8 cellular contexts compared by ENCODE assay signal in the genomic region with DNA sequence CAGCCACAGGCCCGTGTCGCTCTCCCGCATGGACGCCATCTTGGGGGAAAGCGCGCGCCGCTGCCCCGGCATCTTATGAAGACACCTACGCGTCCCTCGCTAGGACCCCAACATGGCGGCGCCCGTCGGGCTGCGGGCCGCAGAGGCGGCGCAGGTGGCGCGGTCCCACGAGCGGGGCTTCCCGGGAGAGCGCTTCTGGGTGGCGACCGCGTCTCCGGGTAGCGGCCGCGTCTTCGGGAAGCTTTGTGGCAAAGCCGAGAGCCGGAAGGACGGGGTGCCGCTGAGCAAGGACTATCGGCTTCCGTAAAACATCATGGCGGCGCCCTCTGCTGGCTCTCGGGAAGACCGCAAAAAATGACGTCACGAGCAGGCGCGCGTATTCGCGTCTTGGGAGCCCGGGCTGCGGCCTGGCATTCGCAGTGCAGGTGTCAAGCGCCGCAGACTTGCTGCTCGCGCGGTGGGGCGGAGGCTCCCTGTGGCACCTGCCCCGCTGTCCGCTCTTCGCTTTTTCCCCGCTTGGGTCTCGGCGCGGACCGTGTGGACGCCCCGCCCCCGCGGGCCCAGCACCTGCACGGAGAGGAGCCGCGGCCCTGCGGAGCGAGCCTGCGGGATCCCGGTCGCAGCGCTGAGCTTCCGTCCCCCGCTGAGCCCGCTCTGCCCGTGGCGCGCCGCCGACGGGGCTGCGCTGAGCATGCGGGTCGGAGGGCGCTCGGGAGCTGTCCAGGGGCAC. TPM values are rescaled to one million over a fixed set of nuclear protein-coding genes. Genes with fewer than 3 reads are reported as not detected.
DNase-seq lines count a peak whose midpoint lies in the region; ATAC-seq and TF ChIP-seq lines count a peak whose summit lies in the region.

NELFA (minus strand) TSS at position 54 of the 730 bp plus-strand sequence; CDS start at position 39, 15 bp downstream.

- peak within 1 kb of the TSS; percentile 94 to 99 (median 98) for H3K4me3 Mint-ChIP-seq in CD4-positive, CD25-positive, alpha-beta regulatory T cell

- H3K4me1 ChIP-seq in CD4-positive, CD25-positive, alpha-beta regulatory T cell (ENCODE audit: control insufficient read depth, insufficient read depth, low read length, poor library complexity, severe bottlenecking), result peaks cover 23% of the 10 kb centered on the region
- peaks cover 0 to 19% (median 9%) of the 10 kb centered on the region in 4 donors for H3K4me1 ChIP-seq in liver (ENCODE audit: control insufficient read depth in 4 of 4, insufficient read depth in 4 of 4, low read length in 3 of 4)

- no peaks in the 10 kb centered on the region for H3K9me3 ChIP-seq in CD4-positive, CD25-positive, alpha-beta regulatory T cell (ENCODE audit: control insufficient read depth in 2 of 2, low read length in 2 of 2)
- no peaks in the 10 kb centered on the region for H3K9me3 ChIP-seq in liver (ENCODE audit: control insufficient read depth in 4 of 4, low read length in 3 of 4)

- H3K27me3 Mint-ChIP-seq in CD4-positive, CD25-positive, alpha-beta regulatory T cell, result peaks cover 13% of the 10 kb centered on the region

- under 1% methylated on average over 95 of the region's 95 CpGs for whole genome bisulfite sequencing in liver

- peak; percentile 51 for TF ChIP-seq CTCF in liver (IDR thresholded peaks at IDR 0.05; ENCODE audit: low read depth, low read length, missing input control)

- peaks cover 5% of the 10 kb centered on the region for H3K36me3 Mint-ChIP-seq in CD4-positive, CD25-positive, alpha-beta regulatory T cell

- H3K4me3 ChIP-seq in CD4-positive, CD25-positive, alpha-beta regulatory T cell (ENCODE audit: low read depth, low read length), result peak within 1 kb of the TSS; percentile 85
- H3K4me3 ChIP-seq in liver (ENCODE audit: low read depth in 1 of 3, low read length in 3 of 3), result peak within 1 kb of the TSS; percentile 75 to 99 (median 97)

- H3K36me3 ChIP-seq in CD4-positive, CD25-positive, alpha-beta regulatory T cell (ENCODE audit: control insufficient read depth, insufficient read depth, low read length), result peaks cover 8% of the 10 kb centered on the region
- peaks cover 0 to 3% (median 0%) of the 10 kb centered on the region in 4 donors for H3K36me3 ChIP-seq in liver (ENCODE audit: control insufficient read depth in 4 of 4, insufficient read depth in 3 of 4, low read depth in 1 of 4, low read length in 3 of 4)

- ATAC-seq in CD4-positive, CD25-positive, alpha-beta regulatory T cell (ENCODE audit: low read depth in 2 of 2), result peak; percentile 84 to 86
- ATAC-seq in GM19397 (IDR thresholded peaks at IDR 0.05; ENCODE audit: unreplicated experiment) (peak; percentile 88), HG03565 (IDR thresholded peaks at IDR 0.05; ENCODE audit: unreplicated experiment) (peak; percentile 67)

- peak in 1 of 2 donors; percentile 15 for TF ChIP-seq RAD21 in liver (IDR thresholded peaks at IDR 0.05)

- H3K4me1 Mint-ChIP-seq in CD4-positive, CD25-positive, alpha-beta regulatory T cell, result peaks cover 20 to 39% (median 28%) of the 10 kb centered on the region in 4 donors

- H3K27ac ChIP-seq in CD4-positive, CD25-positive, alpha-beta regulatory T cell (ENCODE audit: insufficient read depth, low read length, poor library complexity, severe bottlenecking), result peak within 1 kb of the TSS; percentile 97
- H3K27ac ChIP-seq in liver (ENCODE audit: low read depth in 1 of 2, low read length in 2 of 2), result peak within 1 kb of the TSS; percentile 99 to 100

- H3K9me3 Mint-ChIP-seq in CD4-positive, CD25-positive, alpha-beta regulatory T cell, result peaks cover 0 to 2% (median 0%) of the 10 kb centered on the region in 7 donors

- H3K27me3 ChIP-seq in CD4-positive, CD25-positive, alpha-beta regulatory T cell (ENCODE audit: control insufficient read depth, insufficient read depth, low read length), result no peaks in the 10 kb centered on the region
- H3K27me3 ChIP-seq in liver (ENCODE audit: control insufficient read depth in 4 of 4, insufficient read depth in 4 of 4, low read length in 3 of 4), result no peaks in the 10 kb centered on the region

- DNase-seq in CD4-positive, CD25-positive, alpha-beta regulatory T cell, result peak; percentile 94 to 97 (median 97)
- DNase-seq in NCI-H748 treated with DMSO at 0.1 percent for 48 hours (lab: John Stamatoyannopoulos, UW) (peak; percentile 12), dermis microvascular lymphatic vessel endothelial cell (ENCODE audit: low read depth in 2 of 2) (peak; percentile 84 to 96)
- peak; percentile 94 to 96 for DNase-seq in activated CD4-positive, alpha-beta T cell treated with anti-CD3 and anti-CD28 coated beads, Interleukin-2, amount 50 U/mL, for 48 hours
- peak; percentile 94 for DNase-seq in stimulated activated CD4-positive, alpha-beta T cell treated with anti-CD3 and anti-CD28 coated beads, Interleukin-4, amount 100 ng/mL, for 1 hour

- H3K9ac ChIP-seq in liver (ENCODE audit: low read depth in 1 of 2, low read length in 2 of 2), result peak within 1 kb of the TSS; percentile 69 to 97

- H3K27ac Mint-ChIP-seq in CD4-positive, CD25-positive, alpha-beta regulatory T cell, result peak within 1 kb of the TSS; percentile 96 to 99 (median 97)

TF ChIP-seq in liver, 16 proteins besides CTCF, POLR2A, EP300 and RAD21:
- peak; percentile 99 for TF ChIP-seq YY1 (IDR thresholded peaks at IDR 0.05)
- TF ChIP-seq TAF1 (conservative IDR thresholded peaks at IDR 0.05), result peak; percentile 38
- TF ChIP-seq GABPA (IDR thresholded peaks at IDR 0.05 in 1 of 2, conservative IDR thresholded peaks at IDR 0.05 in 1 of 2), result peak in 1 of 2 donors; percentile 10
- TF ChIP-seq JUND (IDR thresholded peaks at IDR 0.05), result peak in 1 of 2 donors; percentile 40
- peak; percentile 70 for TF ChIP-seq REST (IDR thresholded peaks at IDR 0.05)
- no peak for TF ChIP-seq HNF4G (IDR thresholded peaks at IDR 0.05)

RNA-seq across cellular contexts. Expression of gene NELFA, which starts in this region (rescaled TPM):
- 50.7 TPM for total RNA-seq in CD4-positive, CD25-positive, alpha-beta regulatory T cell
- 10 to 100 TPM; 20.2 to 30.5 (median 26.9) TPM for polyA plus RNA-seq in CD4-positive, CD25-positive, alpha-beta regulatory T cell
- total RNA-seq in dermis microvascular lymphatic vessel endothelial cell, result 10.4 and 12.9 TPM in 2 replicates
- 10 to 100 TPM; 10.1 to 11.8 TPM for total RNA-seq in liver
- 1 to 10 TPM; 7.1 to 8.5 TPM for polyA plus RNA-seq in liver

Comparison
In these comparisons a context has a peak if more than half of its experiments do, and no peak if none do; other contexts are left out.
1. Peak in every context shown above with its lines: DNase-seq, ATAC-seq, H3K4me3 ChIP-seq and H3K27ac ChIP-seq.
2. DNase-seq: peak in every context shown above with its lines; median percentile 97 in CD4-positive, CD25-positive, alpha-beta regulatory T cell; 95 in activated CD4-positive, alpha-beta T cell treated with anti-CD3 and anti-CD28 coated beads, Interleukin-2, amount 50 U/mL, for 48 hours; 94 in stimulated activated CD4-positive, alpha-beta T cell treated with anti-CD3 and anti-CD28 coated beads, Interleukin-4, amount 100 ng/mL, for 1 hour; 90 in dermis microvascular lymphatic vessel endothelial cell; 12 in NCI-H748 treated with DMSO at 0.1 percent for 48 hours.